20 cellular contexts compared by ENCODE assay signal in genomic region chrX:96713303-96713702, GRCh38. TPM values are rescaled to one million over a fixed set of nuclear protein-coding genes. Genes with fewer than 3 reads are reported as not detected.
DNase-seq lines count a peak whose midpoint lies in the region; ATAC-seq, FAIRE-seq and TF ChIP-seq lines count a peak whose summit lies in the region.
"Had no signal": no experiment of that assay in that cellular context is flagged by ENCODE, and none has a peak within 500 bp of the region (broad histone marks: within the 10 kb centered on the region; RNA-seq: fewer than 3 reads in every experiment).

No MANE protein-coding gene starts in this region.

- no peak overlapping the region for H3K4me3 ChIP-seq in HepG2 (replicated peaks in 1 of 3; ENCODE audit: insufficient read depth in 1 of 3, low read depth in 2 of 3, low read length in 3 of 3)
- no peak overlapping the region for H3K4me3 ChIP-seq in transverse colon
- H3K4me3 ChIP-seq: GM12878, SK-N-MC had no signal

- H3K4me3 Mint-ChIP-seq in chondrocyte (ENCODE audit: unreplicated experiment) = no peak overlapping the region

- peak; percentile 97 for ATAC-seq in HepG2
- ATAC-seq: GM12878, HCT116 had no signal

- no peaks in the 10 kb centered on the region for H3K9me3 Mint-ChIP-seq in chondrocyte (ENCODE audit: low read depth)

- no peak overlapping the region for H2AFZ ChIP-seq in HepG2 (ENCODE audit: low read length)

- no peak for TF ChIP-seq CTCF in HepG2 (CRISPR knock-in tag; IDR thresholded peaks at IDR 0.05)
- no peak for TF ChIP-seq CTCF in transverse colon (IDR thresholded peaks at IDR 0.05)
- TF ChIP-seq CTCF in chondrocyte (IDR thresholded peaks at IDR 0.05) = no peak

- no peak overlapping the region for H3K4me2 ChIP-seq in HepG2 (ENCODE audit: low read depth, low read length)

- H3K27me3 ChIP-seq in HepG2 (ENCODE audit: control insufficient read depth in 1 of 2, insufficient read depth in 2 of 2, low read length in 2 of 2) (no peaks in the 10 kb centered on the region), transverse colon (no peaks in the 10 kb centered on the region)

- intact Hi-C loops in HepG2 (cut with micrococcal nuclease; ENCODE audit: unreplicated experiment) (no loop called here), transverse colon (cut with DNase I; ENCODE audit: low total_unique reads) (no loop called here)

- H3K27ac Mint-ChIP-seq in chondrocyte (ENCODE audit: unreplicated experiment) = no peak overlapping the region

- no peaks in the 10 kb centered on the region for H3K36me3 Mint-ChIP-seq in chondrocyte (ENCODE audit: low read depth)

- POLR2A ChIA-PET in HepG2 (lab: Yijun Ruan, JAX) = no interaction called here

- H3K4me1 ChIP-seq in HepG2 (ENCODE audit: insufficient read depth, low read length) (peaks cover 16% of the 10 kb centered on the region), transverse colon (peaks cover 4 to 31% (median 7%) of the 10 kb centered on the region in 4 donors)

- peak; percentile 57 for FAIRE-seq in HepG2 (lab: Jason Lieb, UNC)
- FAIRE-seq: GM12878 had no signal

- DNase-seq in HuH-7 (ENCODE audit: low spot score) = peak; percentile 36
- peak; percentile 75 for DNase-seq in NCI-H526 treated with DMSO at 0.1 percent for 48 hours (lab: John Stamatoyannopoulos, UW)
- peak; percentile 81 for DNase-seq in HepG2 (ENCODE audit: low spot score)
- peak; percentile 10 for DNase-seq in transverse colon
- no peak for DNase-seq in globus pallidus (ENCODE audit: low spot score)
- no peak for DNase-seq in chondrocyte (ENCODE audit: low spot score)
- DNase-seq in NCI-H510A treated with DMSO at 0.1 percent for 48 hours (lab: John Stamatoyannopoulos, UW) = no peak
- DNase-seq: AML-193, EL, GOT3, KBM-7, MV-4-11, NCI-H187, NCI-H446, NCI-H774, SHP77 had no signal

- no peaks in the 10 kb centered on the region for H3K79me2 ChIP-seq in HepG2 (ENCODE audit: insufficient read depth, low read length)

- H3K27me3 Mint-ChIP-seq in chondrocyte (ENCODE audit: low read depth) = no peaks in the 10 kb centered on the region

- no peak for TF ChIP-seq RAD21 in HepG2 (CRISPR knock-in tag; IDR thresholded peaks at IDR 0.05)

- TF ChIP-seq EP300 in HepG2 (IDR thresholded peaks at IDR 0.05; ENCODE audit: low read depth in 2 of 2, low read length in 2 of 2) (peak in 1 of 2 experiments; percentile 27; a peak in 1 of 4 replicates), HepG2 (CRISPR knock-in tag; IDR thresholded peaks at IDR 0.05; ENCODE audit: borderline replicate concordance) (no peak), transverse colon (IDR thresholded peaks at IDR 0.05; ENCODE audit: low read depth) (no peak)

- TF ChIP-seq POLR2A in HepG2 (IDR thresholded peaks at IDR 0.05; ENCODE audit: insufficient read depth in 1 of 2, low read depth in 2 of 2, low read length in 2 of 2) (no peak), transverse colon (IDR thresholded peaks at IDR 0.05) (no peak)

- CTCF ChIA-PET in HepG2 (lab: Yijun Ruan, JAX; ENCODE audit: low intra/inter-chr PET ratio, low total read pairs) = no interaction called here

- H3K9me3 ChIP-seq in HepG2 (ENCODE audit: low read length) (no peaks in the 10 kb centered on the region), transverse colon (no peaks in the 10 kb centered on the region)

- H3K36me3 ChIP-seq in HepG2 (replicated peaks in 1 of 2; ENCODE audit: control insufficient read depth in 1 of 2, insufficient read depth in 2 of 2, low read length in 2 of 2) = no peaks in the 10 kb centered on the region
- H3K36me3 ChIP-seq in transverse colon = no peaks in the 10 kb centered on the region

- no peaks in the 10 kb centered on the region for H4K20me1 ChIP-seq in HepG2 (ENCODE audit: insufficient read depth, low read length)

- no TSS peak for BruUV-seq in HepG2 (replicated peaks; lab: Mats Ljungman, UMichigan)

- peak overlapping the region; percentile 7 for H3K27ac ChIP-seq in HepG2 (ENCODE audit: extremely low read length, insufficient read depth, low read length)
- H3K27ac ChIP-seq in transverse colon = peak overlapping the region; percentile 26 to 66 (median 44)
- H3K27ac ChIP-seq: C4-2B, SK-N-MC had no signal

- no peak overlapping the region for H3K9ac ChIP-seq in HepG2 (ENCODE audit: insufficient read depth, low read depth, low read length)

- in situ Hi-C loops in HepG2 (cut with HindIII; ENCODE audit: extremely low pct_ligation_motif_present, low pct_unique_long_range_greater_than_20kb) = no loop called here
- in situ Hi-C loops in transverse colon (cut with MboI; ENCODE audit: low pct_ligation_motif_present in 1 of 4, low pct_unique_long_range_greater_than_20kb in 1 of 4, low sequenced_read_pairs in 3 of 4) = no loop called here

- no peaks in the 10 kb centered on the region for H3K4me1 Mint-ChIP-seq in chondrocyte (ENCODE audit: low read depth)

TF ChIP-seq in HepG2, 621 proteins besides CTCF, POLR2A, EP300 and RAD21 (continues in another document):
- TF ChIP-seq, protein P1, sequence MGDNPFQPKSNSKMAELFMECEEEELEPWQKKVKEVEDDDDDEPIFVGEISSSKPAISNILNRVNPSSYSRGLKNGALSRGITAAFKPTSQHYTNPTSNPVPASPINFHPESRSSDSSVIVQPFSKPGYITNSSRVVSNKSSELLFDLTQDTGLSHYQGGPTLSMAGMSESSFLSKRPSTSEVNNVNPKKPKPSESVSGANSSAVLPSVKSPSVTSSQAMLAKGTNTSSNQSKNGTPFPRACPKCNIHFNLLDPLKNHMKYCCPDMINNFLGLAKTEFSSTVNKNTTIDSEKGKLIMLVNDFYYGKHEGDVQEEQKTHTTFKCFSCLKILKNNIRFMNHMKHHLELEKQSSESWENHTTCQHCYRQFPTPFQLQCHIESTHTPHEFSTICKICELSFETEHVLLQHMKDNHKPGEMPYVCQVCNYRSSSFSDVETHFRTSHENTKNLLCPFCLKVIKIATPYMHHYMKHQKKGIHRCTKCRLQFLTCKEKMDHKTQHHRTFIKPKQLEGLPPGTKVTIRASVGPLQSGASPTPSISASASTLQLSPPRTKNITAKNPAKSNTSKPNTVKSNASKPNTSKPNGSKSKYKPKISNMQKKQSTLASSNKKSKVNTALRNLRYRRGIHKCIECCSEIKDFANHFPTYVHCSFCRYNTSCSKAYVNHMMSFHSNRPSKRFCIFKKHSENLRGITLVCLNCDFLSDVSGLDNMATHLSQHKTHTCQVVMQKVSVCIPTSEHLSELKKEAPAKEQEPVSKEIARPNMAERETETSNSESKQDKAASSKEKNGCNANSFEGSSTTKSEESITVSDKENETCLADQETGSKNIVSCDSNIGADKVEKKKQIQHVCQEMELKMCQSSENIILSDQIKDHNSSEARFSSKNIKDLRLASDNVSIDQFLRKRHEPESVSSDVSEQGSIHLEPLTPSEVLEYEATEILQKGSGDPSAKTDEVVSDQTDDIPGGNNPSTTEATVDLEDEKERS (CRISPR knock-in tag; IDR thresholded peaks at IDR 0.05) = no peak
- TF ChIP-seq, protein P2, sequence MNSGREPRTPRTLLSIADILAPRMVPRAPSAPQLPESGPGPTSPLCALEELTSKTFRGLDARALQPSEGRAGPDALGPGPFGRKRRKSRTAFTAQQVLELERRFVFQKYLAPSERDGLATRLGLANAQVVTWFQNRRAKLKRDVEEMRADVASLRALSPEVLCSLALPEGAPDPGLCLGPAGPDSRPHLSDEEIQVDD (CRISPR knock-in tag; IDR thresholded peaks at IDR 0.05; ENCODE audit: borderline replicate concordance) = no peak
- TF ChIP-seq POLR2AphosphoS5 (IDR thresholded peaks at IDR 0.05; ENCODE audit: low read depth, low read length) (no peak), GMEB1 (CRISPR knock-in tag; IDR thresholded peaks at IDR 0.05; ENCODE audit: borderline replicate concordance) (no peak), JUNB (CRISPR knock-in tag; IDR thresholded peaks at IDR 0.05; ENCODE audit: borderline replicate concordance) (no peak)

RNA-seq across cellular contexts. Expression of gene DIAPH2, which starts 28.7 kb away (rescaled TPM):
- total RNA-seq in HepG2 (2016; rRNA removed; fragmentation: Illumina TruSeq; extraction: Trizol) = 8.3 and 8.5 TPM in 2 replicates
- total RNA-seq in HepG2 (2016; cell fraction: cytosol; rRNA removed; fragmentation: Illumina TruSeq; extraction: Trizol; ENCODE audit: low read depth) = 1.6 and 1.8 TPM in 2 replicates
- 8.0 and 8.7 TPM in 2 replicates for total RNA-seq in HepG2 (2016; cell fraction: insoluble cytoplasmic fraction; rRNA removed; fragmentation: Illumina TruSeq; extraction: Trizol)
- total RNA-seq in HepG2 (2016; cell fraction: membrane; rRNA removed; fragmentation: Illumina TruSeq; extraction: Trizol) = 2.4 and 2.6 TPM in 2 replicates
- total RNA-seq in HepG2 (2016; cell fraction: nucleus; rRNA removed; fragmentation: Illumina TruSeq; extraction: Trizol) = 16.7 and 18.6 TPM in 2 replicates
- polyA plus RNA-seq in HepG2 (2011; rRNA removed) = 1.7 and 2.1 TPM in 2 replicates
- 0.75 and 1.3 TPM in 2 replicates for polyA plus RNA-seq in HepG2 (2011; cell fraction: cytosol; rRNA removed)
- polyA plus RNA-seq in HepG2 (2011; cell fraction: nucleus; rRNA removed) = 1.2 and 1.4 TPM in 2 replicates
- polyA plus RNA-seq in HepG2 (2012) = 3.1 and 3.5 TPM in 2 replicates
- polyA plus RNA-seq in HepG2 (2016; cell fraction: cytosol; fragmentation: Illumina TruSeq; extraction: Trizol; ENCODE audit: low read depth) = 0.36 and 0.41 TPM in 2 replicates
- 5.5 TPM in 2 replicates for polyA plus RNA-seq in HepG2 (2016; cell fraction: insoluble cytoplasmic fraction; fragmentation: Illumina TruSeq; extraction: Trizol; ENCODE audit: low read depth)
- polyA plus RNA-seq in HepG2 (2016; cell fraction: membrane; fragmentation: Illumina TruSeq; extraction: Trizol; ENCODE audit: low read depth) = 0.60 and 0.92 TPM in 2 replicates
- polyA plus RNA-seq in HepG2 (2016; cell fraction: nucleus; fragmentation: Illumina TruSeq; extraction: Trizol; ENCODE audit: insufficient read depth, low read depth) = 3.5 and 3.8 TPM in 2 replicates
- 4.9 and 13.4 TPM in 2 replicates for polyA minus RNA-seq in HepG2 (2011; rRNA and poly(A)+ RNA removed; ENCODE audit: low replicate concordance)
- 3.9 and 5.2 TPM in 2 replicates for polyA minus RNA-seq in HepG2 (2011; cell fraction: cytosol; rRNA and poly(A)+ RNA removed)
- polyA minus RNA-seq in HepG2 (2011; cell fraction: nucleus; rRNA and poly(A)+ RNA removed) = 30.6 and 33.7 TPM in 2 replicates
- 10 to 100 TPM; 39.5 to 61.0 (median 56.5) TPM for total RNA-seq in transverse colon
- total RNA-seq in chondrocyte = 6.9 to 14.5 TPM (median 14.3 TPM) in 3 replicates

Comparison
In these comparisons a context has a peak if more than half of its experiments do, and no peak if none do; other contexts are left out.
1. DNase-seq: peak in HuH-7 (single experiment), NCI-H526 treated with DMSO at 0.1 percent for 48 hours (single experiment), HepG2 (single experiment) and transverse colon (single experiment); none in globus pallidus (single experiment), chondrocyte (single experiment) and NCI-H510A treated with DMSO at 0.1 percent for 48 hours (single experiment).